In the genomic region with DNA sequence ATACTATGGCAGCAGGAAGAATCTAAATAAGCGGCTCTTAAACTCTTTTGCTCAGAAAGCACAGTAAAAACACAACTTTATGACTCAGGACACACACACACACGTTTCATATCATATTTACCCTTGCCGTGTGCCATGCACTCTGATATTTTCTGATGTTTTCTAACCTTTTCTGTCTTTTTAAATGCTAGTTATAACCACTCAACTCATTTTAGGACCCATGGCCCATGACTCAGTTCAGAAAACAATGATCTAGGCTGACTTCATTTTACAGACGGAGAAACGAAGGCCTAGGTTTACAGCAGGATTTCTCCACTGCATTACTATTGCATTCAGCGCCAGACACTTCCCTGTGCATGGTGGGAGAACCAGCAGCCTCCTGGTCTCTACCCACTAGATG, we compare ENCODE assay signal across 3 cellular contexts.
TF ChIP-seq lines count a peak whose summit lies in the region.

No MANE protein-coding gene starts in this region.

TF ChIP-seq in SK-N-SH, 30 proteins besides CTCF, POLR2A, EP300 and RAD21:
- TF ChIP-seq RCOR1 (IDR thresholded peaks at IDR 0.05; ENCODE audit: low read length) (no peak), JUND (IDR thresholded peaks at IDR 0.05) (no peak), SIN3A (IDR thresholded peaks at IDR 0.05; ENCODE audit: borderline replicate concordance, low read depth, low read length) (no peak), FOSL2 (IDR thresholded peaks at IDR 0.05; ENCODE audit: borderline replicate concordance, low read depth) (no peak), SMC3 (IDR thresholded peaks at IDR 0.05; ENCODE audit: low read depth, low read length) (no peak)
TF ChIP-seq in SK-N-SH: peak in this region for 0.

TF ChIP-seq in SK-N-SH treated with all-trans-retinoic acid at 6 μM for 48 hours, 23 proteins besides CTCF, POLR2A, EP300 and RAD21:
- TF ChIP-seq ZC3H10 (CRISPR knock-in tag; IDR thresholded peaks at IDR 0.05) (no peak), ZFP30 (CRISPR knock-in tag; IDR thresholded peaks at IDR 0.05) (no peak), GLIS3 (CRISPR knock-in tag; IDR thresholded peaks at IDR 0.05) (no peak), CSDC2 (CRISPR knock-in tag; IDR thresholded peaks at IDR 0.05) (no peak), ISL1 (CRISPR knock-in tag; IDR thresholded peaks at IDR 0.05) (no peak), ZFP3 (CRISPR knock-in tag; IDR thresholded peaks at IDR 0.05) (no peak), BACH2 (CRISPR knock-in tag; IDR thresholded peaks at IDR 0.05; ENCODE audit: borderline replicate concordance) (no peak), TCF4 (CRISPR knock-in tag; IDR thresholded peaks at IDR 0.05; ENCODE audit: borderline replicate concordance) (no peak), ARNTL (CRISPR knock-in tag; IDR thresholded peaks at IDR 0.05; ENCODE audit: borderline replicate concordance, low read depth) (no peak), PPARA (CRISPR knock-in tag; IDR thresholded peaks at IDR 0.05; ENCODE audit: borderline replicate concordance) (no peak), TSHZ2 (CRISPR knock-in tag; IDR thresholded peaks at IDR 0.05) (no peak), ESRRG (CRISPR knock-in tag; IDR thresholded peaks at IDR 0.05) (no peak), TOX (CRISPR knock-in tag; IDR thresholded peaks at IDR 0.05; ENCODE audit: borderline replicate concordance) (no peak), CSRNP3 (CRISPR knock-in tag; IDR thresholded peaks at IDR 0.05) (no peak)

TF ChIP-seq in IMR-90, 13 proteins besides CTCF, POLR2A, EP300 and RAD21:
- TF ChIP-seq FOS (IDR thresholded peaks at IDR 0.05; ENCODE audit: low read depth, low read length) (no peak), NFE2L2 (IDR thresholded peaks at IDR 0.05; ENCODE audit: low read depth, low read length) (no peak), ELK1 (IDR thresholded peaks at IDR 0.05; ENCODE audit: borderline replicate concordance, low read depth, low read length) (no peak), CEBPB (IDR thresholded peaks at IDR 0.05; ENCODE audit: low read depth, low read length) (no peak), RCOR1 (IDR thresholded peaks at IDR 0.05; ENCODE audit: insufficient replicate concordance, low read length) (no peak), BHLHE40 (IDR thresholded peaks at IDR 0.05; ENCODE audit: low read depth, low read length) (no peak)
